Comparison of ENCODE assay signal across 2 cellular contexts in genomic region chr2:137912358-137912757, GRCh38.
TF ChIP-seq lines count a peak whose summit lies in the region.

No MANE protein-coding gene starts in this region.

TF ChIP-seq in IMR-90, 13 proteins besides CTCF, POLR2A, EP300 and RAD21 (continued from another document):
- TF ChIP-seq RCOR1 (IDR thresholded peaks at IDR 0.05; ENCODE audit: insufficient replicate concordance, low read length), result no peak
- TF ChIP-seq ELK1 (IDR thresholded peaks at IDR 0.05; ENCODE audit: borderline replicate concordance, low read depth, low read length), result no peak
- no peak for TF ChIP-seq USF2 (IDR thresholded peaks at IDR 0.05; ENCODE audit: low read depth, low read length)

TF ChIP-seq in GM12878, 131 proteins besides CTCF, POLR2A, EP300 and RAD21 (continued from another document):
- TF ChIP-seq TCF12 (IDR thresholded peaks at IDR 0.05; ENCODE audit: low read depth, low read length) (peak; percentile 60; the same call in 1 of the 2 replicates), SMAD1 (IDR thresholded peaks at IDR 0.05; ENCODE audit: low read depth, partially characterized antibody) (no peak), RELB (IDR thresholded peaks at IDR 0.05; ENCODE audit: low read depth) (peak; percentile 40), ZNF622 (IDR thresholded peaks at IDR 0.05) (no peak), BHLHE40 (IDR thresholded peaks at IDR 0.05; ENCODE audit: borderline replicate concordance in 1 of 2, low read depth in 2 of 2, low read length in 1 of 2) (no peak)
TF ChIP-seq in GM12878: peak in this region for 2.
